ENCODE assay signal across 19 cellular contexts in the genomic region with DNA sequence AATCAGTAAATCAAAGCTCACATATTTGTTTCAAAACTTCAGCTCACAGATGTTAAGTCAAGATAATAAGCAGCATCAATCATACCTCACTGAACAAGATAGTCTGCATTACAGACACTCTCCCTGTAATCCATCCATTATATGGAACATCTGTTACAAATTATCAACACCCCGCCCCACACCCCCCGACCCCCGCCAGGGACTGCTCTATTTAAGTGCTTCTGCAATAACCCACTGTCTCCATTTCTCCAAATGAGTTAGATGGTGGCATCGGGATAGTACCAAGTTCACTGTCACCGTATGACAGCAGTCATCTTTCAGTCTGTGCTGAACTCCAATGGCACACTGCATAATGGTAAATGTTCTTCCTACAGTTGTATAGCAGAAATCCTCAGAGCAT.
DNase-seq lines count a peak whose midpoint lies in the region; FAIRE-seq and TF ChIP-seq lines count a peak whose summit lies in the region.
"Had no signal": no experiment of that assay in that cellular context is flagged by ENCODE, and none has a peak within 500 bp of the region (broad histone marks: within the 10 kb centered on the region; RNA-seq: fewer than 3 reads in every experiment).

No MANE protein-coding gene starts in this region.

- DNase-seq in DMS 273 (lab: John Stamatoyannopoulos, UW; ENCODE audit: unreplicated experiment), result peak; percentile 1
- no peak for DNase-seq in DMS 273 treated with DMSO at 0.1 percent for 48 hours (lab: John Stamatoyannopoulos, UW)
- DNase-seq in HTR-8/SVneo (ENCODE audit: insufficient read length, low spot score), result no peak
- peak; percentile 26 for DNase-seq in NCI-H524 treated with DMSO at 0.1 percent for 48 hours (lab: John Stamatoyannopoulos, UW)
- DNase-seq in NCI-H510A (lab: John Stamatoyannopoulos, UW), result no peak
- DNase-seq in HK-2 (ENCODE audit: unreplicated experiment), result no peak
- no peak for DNase-seq in NCI-H1048 (lab: John Stamatoyannopoulos, UW)
- DNase-seq: CD4-positive, alpha-beta memory T cell; GM23248; IMR-90 had no signal

- TF ChIP-seq CTCF in neural cell (IDR thresholded peaks at IDR 0.05; ENCODE audit: poor library complexity, severe bottlenecking), result no peak

- no peak overlapping the region for H3K9ac ChIP-seq in neural cell (ENCODE audit: low read length)
- H3K9ac ChIP-seq: BLaER1, GM23248 had no signal

- H3K27ac ChIP-seq in neural cell (ENCODE audit: low read length), result no peak overlapping the region
- H3K27ac ChIP-seq: 22Rv1, A549, BLaER1, GM23248, HL-60 had no signal

- H3K36me3 ChIP-seq in neural cell (ENCODE audit: insufficient read depth, low read length), result no peaks in the 10 kb centered on the region
- H3K36me3 ChIP-seq: BLaER1, HAP-1 had no signal

- no peaks in the 10 kb centered on the region for H3K9me2 ChIP-seq in neural cell (ENCODE audit: insufficient read depth, low read length)

- peak; percentile 25 for TF ChIP-seq EP300 in neural cell (conservative IDR thresholded peaks at IDR 0.05; ENCODE audit: poor library complexity, severe bottlenecking)

- peak; percentile 38 for FAIRE-seq in HTR-8/SVneo (lab: Jason Lieb, UNC)
- FAIRE-seq: A549, G401.6, GM12891, GM19239 had no signal

- H3K4me3 ChIP-seq in neural cell (ENCODE audit: low read length), result no peak overlapping the region
- H3K4me3 ChIP-seq: A549, BLaER1, GM23248, HAP-1 had no signal

- no peaks in the 10 kb centered on the region for H3F3A ChIP-seq in neural cell (ENCODE audit: insufficient read depth, low read length, poor library complexity, severe bottlenecking)

- H3K27me3 ChIP-seq in neural cell (ENCODE audit: insufficient read depth, low read depth, low read length), result no peaks in the 10 kb centered on the region
- H3K27me3 ChIP-seq: BLaER1 had no signal

- no peaks in the 10 kb centered on the region for H4K20me1 ChIP-seq in neural cell (ENCODE audit: insufficient read depth)
- H4K20me1 ChIP-seq: BLaER1 had no signal

- TF ChIP-seq RAD21 in neural cell (conservative IDR thresholded peaks at IDR 0.05), result no peak

- H2AFZ ChIP-seq in neural cell (ENCODE audit: low read depth, low read length), result no peak overlapping the region
- H2AFZ ChIP-seq: GM23248 had no signal

- no peak overlapping the region for H3K4me2 ChIP-seq in neural cell (ENCODE audit: low read length)
- H3K4me2 ChIP-seq: A549, BLaER1 had no signal

- no peaks in the 10 kb centered on the region for H3K79me2 ChIP-seq in neural cell (replicated peaks; ENCODE audit: insufficient read depth, low read length)

- no peaks in the 10 kb centered on the region for H3K9me3 ChIP-seq in neural cell (ENCODE audit: low read length)
- H3K9me3 ChIP-seq: A549, BLaER1, HAP-1 had no signal

TF ChIP-seq in neural cell, 6 proteins besides CTCF, POLR2A, EP300 and RAD21:
- TF ChIP-seq POLR2AphosphoS5 (IDR thresholded peaks at IDR 0.05) (no peak), SMC3 (conservative IDR thresholded peaks at IDR 0.05; ENCODE audit: poor library complexity) (no peak), EZH2 (IDR thresholded peaks at IDR 0.05; ENCODE audit: borderline replicate concordance, insufficient read depth, low read length, poor library complexity, severe bottlenecking) (no peak), TAF1 (IDR thresholded peaks at IDR 0.05; ENCODE audit: low read depth) (no peak), REST (IDR thresholded peaks at IDR 0.05; ENCODE audit: borderline replicate concordance) (no peak), MXI1 (conservative IDR thresholded peaks at IDR 0.05; ENCODE audit: poor library complexity, severe bottlenecking) (no peak)
TF ChIP-seq in neural cell: peak in this region for 0.

Comparison
In these comparisons a context has a peak if more than half of its experiments do, and no peak if none do; other contexts are left out.
1. DNase-seq: peak in DMS 273 (single experiment) and NCI-H524 treated with DMSO at 0.1 percent for 48 hours (single experiment); none in DMS 273 treated with DMSO at 0.1 percent for 48 hours (single experiment), HTR-8/SVneo (single experiment), NCI-H510A (single experiment), HK-2 (single experiment) and NCI-H1048 (single experiment).